In genomic region chr19:16001481-16002312, GRCh38 we compare ENCODE assay signal across 8 cellular contexts. TPM values are rescaled to one million over a fixed set of nuclear protein-coding genes. Genes with fewer than 3 reads are reported as not detected.
A peak's percentile ranks its signal among the peaks of the same experiment; 100 is the strongest.
DNase-seq lines count a peak whose midpoint lies in the region; ATAC-seq and TF ChIP-seq lines count a peak whose summit lies in the region.

No MANE protein-coding gene starts in this region.

- H3K36me3 ChIP-seq in BJ (ENCODE audit: control insufficient read depth, insufficient read depth, low read length) = no peaks in the 10 kb centered on the region
- no peaks in the 10 kb centered on the region for H3K36me3 ChIP-seq in PC-9 (ENCODE audit: low read depth)
- no peaks in the 10 kb centered on the region for H3K36me3 ChIP-seq in suprapubic skin
- no peaks in the 10 kb centered on the region for H3K36me3 ChIP-seq in SJCRH30

- H3F3A ChIP-seq in PC-9 (ENCODE audit: insufficient read depth, low read depth) = no peaks in the 10 kb centered on the region

- peaks cover 7% of the 10 kb centered on the region for H3K9me3 Mint-ChIP-seq in MCF 10A (ENCODE audit: unreplicated experiment)

- POLR2A ChIA-PET in BJ (lab: Charles Lee) = no interaction called here
- POLR2A ChIA-PET in PC-9 (lab: Charles Lee; ENCODE audit: unreplicated experiment) = interaction anchor here (0.6 kb wide), 2 partner anchors 67 to 116 kb away, joined by 3 read pairs; no protein-coding TSS in a partner anchor
- POLR2A ChIA-PET in MCF 10A (lab: Yijun Ruan, JAX) = no interaction called here

- H3K27me3 ChIP-seq in BJ (ENCODE audit: control insufficient read depth, insufficient read depth, low read length) (no peaks in the 10 kb centered on the region; the same call in 1 of the 2 replicates), PC-9 (ENCODE audit: insufficient read depth, low read depth) (no peaks in the 10 kb centered on the region), suprapubic skin (no peaks in the 10 kb centered on the region), SJCRH30 (peaks cover 14% of the 10 kb centered on the region; the same call in 1 of the 2 replicates)

- peak overlapping the region; percentile 28 for H3K4me3 ChIP-seq in BJ (ENCODE audit: low read depth, low read length)
- peak overlapping the region; percentile 27; the same call in 1 of the 2 replicates for H3K4me3 ChIP-seq in PC-9
- peak overlapping the region; percentile 42 for H3K4me3 ChIP-seq in suprapubic skin
- H3K4me3 ChIP-seq in SJCRH30 = no peak overlapping the region

- H4K20me1 ChIP-seq in PC-9 (ENCODE audit: insufficient read depth) = no peaks in the 10 kb centered on the region

- TF ChIP-seq POLR2A in suprapubic skin (IDR thresholded peaks at IDR 0.05) = no peak

- no peaks in the 10 kb centered on the region for H3K9me2 ChIP-seq in PC-9 (ENCODE audit: insufficient read depth)

- TF ChIP-seq CTCF in BJ (IDR thresholded peaks at IDR 0.05; ENCODE audit: insufficient read depth, low read depth, low read length) (no peak), PC-9 (conservative IDR thresholded peaks at IDR 0.05) (no peak), MCF 10A (IDR thresholded peaks at IDR 0.05; ENCODE audit: unreplicated experiment) (no peak), suprapubic skin (IDR thresholded peaks at IDR 0.05) (no peak)

- intact Hi-C loops in PC-9 (cut with micrococcal nuclease; ENCODE audit: unreplicated experiment) (no loop called here), MCF 10A (cut with micrococcal nuclease) (no loop called here)

- peak overlapping the region; percentile 49 for H3K4me2 ChIP-seq in PC-9

- H3K4me1 ChIP-seq in PC-9 (replicated peaks; ENCODE audit: insufficient read depth) (0 out of 2 replicates have a peak, but pooled peaks cover 3% of the 10 kb centered on the region), suprapubic skin (peaks cover 15% of the 10 kb centered on the region), SJCRH30 (no peaks in the 10 kb centered on the region)

- WGBS in suprapubic skin = 32% methylated on average over 9 of the region's 12 CpGs

- H3K27ac Mint-ChIP-seq in MCF 10A (ENCODE audit: low read depth, unreplicated experiment) = no peak overlapping the region

- TF ChIP-seq EP300 in suprapubic skin (IDR thresholded peaks at IDR 0.05) = no peak

- CTCF ChIA-PET in BJ (lab: Yijun Ruan, JAX) (interaction anchor here (0.8 to 1.5 kb wide), 3 partner anchors 15 to 372 kb away, joined by 3 to 6 read pairs (median 5); no protein-coding TSS in a partner anchor), PC-9 (lab: Charles Lee) (interaction anchor here (0.6 kb wide), 1 partner anchor 444 kb away, joined by 3 read pairs; no protein-coding TSS in a partner anchor), MCF 10A (lab: Yijun Ruan, JAX) (interaction anchor here (0.7 to 1.2 kb wide), 2 partner anchors 38 to 286 kb away, joined by 3 to 6 read pairs; no protein-coding TSS in a partner anchor)

- peak overlapping the region; percentile 48 for H3K4me3 Mint-ChIP-seq in MCF 10A (ENCODE audit: unreplicated experiment)

- H3K9me3 ChIP-seq in PC-9 (ENCODE audit: insufficient read depth, low read depth) = no peaks in the 10 kb centered on the region
- no peaks in the 10 kb centered on the region for H3K9me3 ChIP-seq in suprapubic skin
- H3K9me3 ChIP-seq in SJCRH30 (replicated peaks) = no peaks in the 10 kb centered on the region

- peak; percentile 61 for ATAC-seq in GM21515 (IDR thresholded peaks at IDR 0.05; ENCODE audit: unreplicated experiment)
- no peak for ATAC-seq in HG03469 (IDR thresholded peaks at IDR 0.05; ENCODE audit: unreplicated experiment)

- H3K27ac ChIP-seq in PC-9 = no peak overlapping the region
- no peak overlapping the region for H3K27ac ChIP-seq in suprapubic skin
- H3K27ac ChIP-seq in SJCRH30 = no peak overlapping the region

- no peaks in the 10 kb centered on the region for H3K36me3 Mint-ChIP-seq in MCF 10A (ENCODE audit: insufficient read depth, unreplicated experiment)

- no TSS peak for BruUV-seq in PC-9 (replicated peaks; lab: Mats Ljungman, UMichigan)
- BruUV-seq in MCF 10A (replicated peaks; lab: Mats Ljungman, UMichigan) = no TSS peak

- peaks cover 9% of the 10 kb centered on the region for H3K4me1 Mint-ChIP-seq in MCF 10A (ENCODE audit: insufficient read depth, unreplicated experiment)

- H3K27me3 Mint-ChIP-seq in MCF 10A (ENCODE audit: insufficient read depth, unreplicated experiment) = no peaks in the 10 kb centered on the region

- no peaks in the 10 kb centered on the region for H3K79me2 ChIP-seq in PC-9 (ENCODE audit: low read depth)

- no peak for DNase-seq in BJ (ENCODE audit: low read depth)
- DNase-seq in PC-9 = no peak
- peak; percentile 55 for DNase-seq in MCF 10A (ENCODE audit: unreplicated experiment)
- DNase-seq in mesenteric fat pad (ENCODE audit: low spot score) = peak; percentile 82
- DNase-seq in suprapubic skin (ENCODE audit: low spot score in 2 of 2) = no peak
- DNase-seq in SJCRH30 = no peak

- H2AFZ ChIP-seq in PC-9 = no peak overlapping the region

RNA-seq across cellular contexts. Expression of gene OR10H4, which starts 52.9 kb away (rescaled TPM):
- not detected in 2 replicates for polyA plus RNA-seq in BJ (2011; rRNA removed)
- not detected in 2 replicates for polyA minus RNA-seq in BJ (2011; rRNA and poly(A)+ RNA removed)
- total RNA-seq in PC-9 (2021) (not detected in 2 replicates), MCF 10A (2022) (not detected in 2 replicates), mesenteric fat pad (not detected), suprapubic skin (not detected)
- total RNA-seq in SJCRH30 (2014; rRNA removed; shearing (Covaris generic)) = not detected in 2 replicates

Comparison
In these comparisons a context has a peak if more than half of its experiments do, and no peak if none do; other contexts are left out.
1. DNase-seq: peak in MCF 10A (single experiment) and mesenteric fat pad (single experiment); none in BJ (single experiment), PC-9 (0 of 2), suprapubic skin (0 of 2) and SJCRH30 (0 of 2).